ENCODE assay signal across 25 cellular contexts in genomic region chr5:2153350-2153749, GRCh38.
DNase-seq lines count a peak whose midpoint lies in the region; ATAC-seq, FAIRE-seq and TF ChIP-seq lines count a peak whose summit lies in the region.
"Had no signal": no experiment of that assay in that cellular context is flagged by ENCODE, and none has a peak within 500 bp of the region (broad histone marks: within the 10 kb centered on the region; RNA-seq: fewer than 3 reads in every experiment).

No MANE protein-coding gene starts in this region.

- H3K9me3 ChIP-seq in kidney (ENCODE audit: control insufficient read depth in 1 of 2, low read length in 2 of 2) (no peaks in the 10 kb centered on the region), neuronal stem cell (replicated peaks in 1 of 2; ENCODE audit: control insufficient read depth in 2 of 2, insufficient read depth in 1 of 2, low read depth in 1 of 2, low read length in 2 of 2) (peaks cover 0 to 16% of the 10 kb centered on the region in 2 donors)
- H3K9me3 ChIP-seq: A549; BE2C; BLaER1 treated with 17β-estradiol and CSF1 and Interleukin-3, amounts not matched to agents 10 nM and 100 nM had no signal

- H2AK5ac ChIP-seq in neuronal stem cell (ENCODE audit: low read depth, low read length): no peak overlapping the region

- DNase-seq in kidney (peak; percentile 64), neuronal stem cell (ENCODE audit: low spot score) (no peak), sciatic nerve (ENCODE audit: low spot score) (peak; percentile 42), GM12892 (ENCODE audit: insufficient read length) (no peak), progenitor cell of endocrine pancreas (ENCODE audit: low spot score, unreplicated experiment) (no peak), NCI-H1694 treated with DMSO at 0.1 percent for 48 hours (lab: John Stamatoyannopoulos, UW) (no peak)
- DNase-seq: 8988T; ACHN; AML-193; BE2C; CD4-positive, alpha-beta T cell; CD8-positive, alpha-beta memory T cell; DMS 273 treated with DMSO at 0.1 percent for 48 hours; DMS79; EL; GDM1; H9 had no signal

- no peak overlapping the region for H3K23ac ChIP-seq in neuronal stem cell (ENCODE audit: low read depth, low read length, poor library complexity)

- no peaks in the 10 kb centered on the region for H3K9me3 Mint-ChIP-seq in progenitor cell of endocrine pancreas (ENCODE audit: low read depth)
- H3K9me3 Mint-ChIP-seq: CD4-positive, alpha-beta T cell; GM23338; H9 had no signal

- no peaks in the 10 kb centered on the region for H3K4me1 ChIP-seq in kidney (ENCODE audit: control insufficient read depth in 1 of 2, insufficient read depth in 1 of 2, low read depth in 1 of 2, low read length in 2 of 2)
- H3K4me1 ChIP-seq in neuronal stem cell (ENCODE audit: control insufficient read depth in 2 of 2, insufficient read depth in 1 of 2, low read depth in 1 of 2, low read length in 2 of 2): peaks cover 9 to 12% of the 10 kb centered on the region in 2 donors
- H3K4me1 ChIP-seq: A549, BE2C had no signal

- H3K4me3 Mint-ChIP-seq in progenitor cell of endocrine pancreas (ENCODE audit: low read depth): no peak overlapping the region
- H3K4me3 Mint-ChIP-seq: CD14-positive monocyte; CD4-positive, alpha-beta T cell; CD8-positive, alpha-beta memory T cell; GM23338; H9 had no signal

- intact Hi-C loops in kidney (cut with DNase I) (no loop called here), sciatic nerve (cut with DNase I) (no loop called here)

- H2BK120ac ChIP-seq in neuronal stem cell (ENCODE audit: low read depth, low read length): no peak overlapping the region

- FAIRE-seq in kidney (lab: Jason Lieb, UNC) (no peak), GM12892 (lab: Jason Lieb, UNC) (no peak)
- FAIRE-seq: A549, D721Med, GM12878, GM18507 had no signal

- no peaks in the 10 kb centered on the region for H3K27me3 ChIP-seq in neuronal stem cell (ENCODE audit: control insufficient read depth in 3 of 3, insufficient read depth in 3 of 3, low read depth in 1 of 3, low read length in 3 of 3)
- H3K27me3 ChIP-seq: BE2C; BLaER1 treated with 17β-estradiol and CSF1 and Interleukin-3, amounts not matched to agents 10 nM and 100 nM had no signal

- no peak overlapping the region for H4K8ac ChIP-seq in neuronal stem cell (ENCODE audit: low read depth, low read length)

- TF ChIP-seq CTCF in kidney (IDR thresholded peaks at IDR 0.05; ENCODE audit: borderline replicate concordance, extremely low read depth, insufficient read depth) (no peak), progenitor cell of endocrine pancreas (IDR thresholded peaks at IDR 0.05; ENCODE audit: unreplicated experiment) (no peak)

- H3K79me1 ChIP-seq in neuronal stem cell (ENCODE audit: low read depth, low read length): no peaks in the 10 kb centered on the region

- WGBS in neuronal stem cell (ENCODE audit: extremely low coverage in 2 of 2, insufficient read length in 2 of 2, insufficient replicate concordance in 1 of 2), 2 donors: no CpG with 5 or more reads among the region's 6 CpGs

- H3K36me3 ChIP-seq in kidney (ENCODE audit: control insufficient read depth in 1 of 2, insufficient read depth in 2 of 2, low read length in 2 of 2) (no peaks in the 10 kb centered on the region), neuronal stem cell (replicated peaks in 1 of 2; ENCODE audit: control insufficient read depth in 2 of 2, insufficient read depth in 2 of 2, low read length in 2 of 2) (no peaks in the 10 kb centered on the region)
- H3K36me3 ChIP-seq: BE2C; BLaER1 treated with 17β-estradiol and CSF1 and Interleukin-3, amounts not matched to agents 10 nM and 100 nM had no signal

- H2BK5ac ChIP-seq in neuronal stem cell (ENCODE audit: low read length): no peak overlapping the region

- H3K27ac ChIP-seq in kidney (ENCODE audit: low read depth in 2 of 2, low read length in 2 of 2) (no peak overlapping the region), neuronal stem cell (replicated peaks; ENCODE audit: low read length) (no peak overlapping the region)
- H3K27ac ChIP-seq: A549; BLaER1 treated with 17β-estradiol and CSF1 and Interleukin-3, amounts not matched to agents 10 nM and 100 nM had no signal

- H2BK12ac ChIP-seq in neuronal stem cell (ENCODE audit: low read length): no peak overlapping the region

- ATAC-seq in sciatic nerve: no peak
- ATAC-seq: A549, GM12878, GM23338, HCT116 had no signal

- no peak overlapping the region for H2AFZ ChIP-seq in neuronal stem cell (ENCODE audit: low read length)
- H2AFZ ChIP-seq: GM23338 had no signal

- peaks cover 24% of the 10 kb centered on the region for H3K4me1 Mint-ChIP-seq in progenitor cell of endocrine pancreas (ENCODE audit: low read depth)
- H3K4me1 Mint-ChIP-seq: CD14-positive monocyte; CD8-positive, alpha-beta memory T cell had no signal

- TF ChIP-seq POLR2A in GM12892 (IDR thresholded peaks at IDR 0.05; ENCODE audit: low read depth, low read length): no peak

- H3K4me2 ChIP-seq in neuronal stem cell (ENCODE audit: insufficient read depth, low read length, poor library complexity, severe bottlenecking): no peak overlapping the region
- H3K4me2 ChIP-seq: A549; BLaER1 treated with 17β-estradiol and CSF1 and Interleukin-3, amounts not matched to agents 10 nM and 100 nM; GM23338 had no signal

- no peak overlapping the region for H3K27ac Mint-ChIP-seq in progenitor cell of endocrine pancreas
- H3K27ac Mint-ChIP-seq: CD14-positive monocyte; CD4-positive, alpha-beta T cell; CD8-positive, alpha-beta memory T cell; GM23338 had no signal

- H2BK15ac ChIP-seq in neuronal stem cell (ENCODE audit: low read length): no peak overlapping the region

- H3K14ac ChIP-seq in neuronal stem cell (ENCODE audit: low read length): no peak overlapping the region

- H3K9ac ChIP-seq in kidney (ENCODE audit: low read length in 2 of 2) (no peak overlapping the region), neuronal stem cell (ENCODE audit: low read depth, low read length, poor library complexity) (no peak overlapping the region)
- H3K9ac ChIP-seq: BLaER1 treated with 17β-estradiol and CSF1 and Interleukin-3, amounts not matched to agents 10 nM and 100 nM had no signal

- no peak overlapping the region for H3K4ac ChIP-seq in neuronal stem cell (ENCODE audit: low read length)

- no peaks in the 10 kb centered on the region for H3K36me3 Mint-ChIP-seq in progenitor cell of endocrine pancreas (ENCODE audit: insufficient read depth)
- H3K36me3 Mint-ChIP-seq: CD14-positive monocyte; CD8-positive, alpha-beta memory T cell had no signal

- H3K4me3 ChIP-seq in kidney (ENCODE audit: low read length in 2 of 2) (no peak overlapping the region), neuronal stem cell (ENCODE audit: low read length in 2 of 2) (no peak overlapping the region)
- H3K4me3 ChIP-seq: A549; BLaER1 treated with 17β-estradiol and CSF1 and Interleukin-3, amounts not matched to agents 10 nM and 100 nM; GM12878; GM23338 had no signal

- peak overlapping the region; percentile 7 for H3K18ac ChIP-seq in neuronal stem cell (ENCODE audit: low read length)

- peaks cover 58% of the 10 kb centered on the region for H3K27me3 Mint-ChIP-seq in progenitor cell of endocrine pancreas

- no peak overlapping the region for H4K91ac ChIP-seq in neuronal stem cell (ENCODE audit: low read depth, low read length, poor library complexity)

Comparison
In these comparisons a context has a peak if more than half of its experiments do, and no peak if none do; other contexts are left out.
1. DNase-seq: peak in kidney (single experiment) and sciatic nerve (single experiment); none in neuronal stem cell (single experiment), GM12892 (single experiment), progenitor cell of endocrine pancreas (single experiment) and NCI-H1694 treated with DMSO at 0.1 percent for 48 hours (single experiment).